10 cellular contexts compared by ENCODE assay signal in the genomic region with DNA sequence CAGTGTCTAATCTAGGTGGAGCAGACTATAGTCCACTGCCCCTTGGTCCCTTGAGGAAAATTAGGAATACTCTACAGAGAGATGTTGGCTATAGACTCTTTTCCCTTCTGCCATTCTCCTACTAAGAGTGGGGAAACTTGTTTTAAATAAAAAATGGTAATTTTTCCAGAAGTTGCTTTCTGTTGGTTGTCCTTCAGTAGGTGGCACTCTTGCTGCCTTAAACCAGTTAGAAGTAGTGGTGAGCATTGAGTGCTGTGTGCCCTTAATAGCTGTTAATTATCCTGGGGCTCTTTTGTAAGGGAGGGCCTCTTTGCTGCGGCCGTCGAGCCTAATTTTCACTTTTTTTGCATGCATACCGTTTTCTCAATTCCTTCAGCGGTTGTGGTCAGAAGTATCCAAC.
DNase-seq lines count a peak whose midpoint lies in the region; ATAC-seq and TF ChIP-seq lines count a peak whose summit lies in the region.
"Had no signal": no experiment of that assay in that cellular context is flagged by ENCODE, and none has a peak within 500 bp of the region (broad histone marks: within the 10 kb centered on the region; RNA-seq: fewer than 3 reads in every experiment).

No MANE protein-coding gene starts in this region.

- H3K36me3 ChIP-seq in DOHH2 (ENCODE audit: control insufficient read depth, low read length) (peaks cover 37% of the 10 kb centered on the region), adipocyte (ENCODE audit: control insufficient read depth, insufficient read depth, low read length, severe bottlenecking) (peaks cover 28% of the 10 kb centered on the region)
- H3K36me3 ChIP-seq: thoracic aorta had no signal

- H3K79me2 ChIP-seq in DOHH2 (ENCODE audit: control insufficient read depth, low read length) = peaks cover 24% of the 10 kb centered on the region

- H3K36me3 Mint-ChIP-seq in nephron (ENCODE audit: low read depth) = peaks cover 19% of the 10 kb centered on the region

- ATAC-seq in HG03457 (IDR thresholded peaks at IDR 0.05; ENCODE audit: unreplicated experiment) = no peak

- H3F3A ChIP-seq in DOHH2 (ENCODE audit: control insufficient read depth, insufficient read depth) = no peaks in the 10 kb centered on the region

- H3K27me3 ChIP-seq in DOHH2 (ENCODE audit: control insufficient read depth, low read length) = no peaks in the 10 kb centered on the region
- no peaks in the 10 kb centered on the region for H3K27me3 ChIP-seq in adipocyte (replicated peaks; ENCODE audit: control insufficient read depth, insufficient read depth, low read length)
- H3K27me3 ChIP-seq: MG63 had no signal

- H3K4me1 ChIP-seq in DOHH2 (ENCODE audit: control insufficient read depth, low read length) (peaks cover 17% of the 10 kb centered on the region), adipocyte (ENCODE audit: control insufficient read depth, insufficient read depth, low read length) (peaks cover 22% of the 10 kb centered on the region)

- no peaks in the 10 kb centered on the region for H4K20me1 ChIP-seq in DOHH2 (ENCODE audit: control insufficient read depth, insufficient read depth, low read depth, low read length)

- peak overlapping the region; percentile 35 to 92 (median 89) for H3K4me3 Mint-ChIP-seq in nephron

- no peak overlapping the region for H3K27ac ChIP-seq in DOHH2 (ENCODE audit: low read depth, low read length)
- H3K27ac ChIP-seq: thoracic aorta had no signal

- no peaks in the 10 kb centered on the region for H3K27me3 Mint-ChIP-seq in nephron (ENCODE audit: low read depth)

- H3K4me2 ChIP-seq in DOHH2 (ENCODE audit: low read length) = no peak overlapping the region

- H3K4me3 ChIP-seq in DOHH2 (ENCODE audit: low read length) (no peak overlapping the region), LNCaP clone FGC (ENCODE audit: low read depth, low read length) (no peak overlapping the region), adipocyte (ENCODE audit: low read length) (no peak overlapping the region)
- H3K4me3 ChIP-seq: MG63, thoracic aorta had no signal

- DNase-seq in LNCaP clone FGC (ENCODE audit: low read depth) = no peak
- no peak for DNase-seq in adipocyte (ENCODE audit: low read depth)
- no peak for DNase-seq in NCI-H1092 (lab: John Stamatoyannopoulos, UW)
- no peak for DNase-seq in glomerular visceral epithelial cell (ENCODE audit: extremely low spot score)
- DNase-seq: NCI-H524 had no signal

- peak; percentile 32 for TF ChIP-seq CTCF in DOHH2 (IDR thresholded peaks at IDR 0.05; ENCODE audit: low read depth, low read length, poor library complexity, severe bottlenecking)
- peak; percentile 24; the same call in 1 of the 2 replicates for TF ChIP-seq CTCF in LNCaP clone FGC (IDR thresholded peaks at IDR 0.05; ENCODE audit: control insufficient read depth, extremely low read depth, insufficient read depth)
- TF ChIP-seq CTCF in nephron (IDR thresholded peaks at IDR 0.05; ENCODE audit: unreplicated experiment in 3 of 3) = no peak

- peak overlapping the region; percentile 6 for H3K9ac ChIP-seq in adipocyte (ENCODE audit: low read length)

- H3K4me1 Mint-ChIP-seq in nephron = peaks cover 31% of the 10 kb centered on the region

- H3K9me3 Mint-ChIP-seq in nephron = no peaks in the 10 kb centered on the region

- H3K9me3 ChIP-seq in DOHH2 (ENCODE audit: control insufficient read depth, insufficient read depth, low read length) (no peaks in the 10 kb centered on the region), adipocyte (ENCODE audit: control insufficient read depth, low read length) (no peaks in the 10 kb centered on the region)
- H3K9me3 ChIP-seq: MG63, thoracic aorta had no signal

- no peak overlapping the region for H3K27ac Mint-ChIP-seq in nephron

- H3K9me2 ChIP-seq in DOHH2 (replicated peaks; ENCODE audit: control insufficient read depth, low read length) = no peaks in the 10 kb centered on the region

Comparison
In these comparisons a context has a peak if more than half of its experiments do, and no peak if none do; other contexts are left out.
1. CTCF ChIP-seq: peak in DOHH2 (single experiment) and LNCaP clone FGC (single experiment); none in nephron (0 of 3).